ENCODE assay signal across 8 cellular contexts in the genomic region with DNA sequence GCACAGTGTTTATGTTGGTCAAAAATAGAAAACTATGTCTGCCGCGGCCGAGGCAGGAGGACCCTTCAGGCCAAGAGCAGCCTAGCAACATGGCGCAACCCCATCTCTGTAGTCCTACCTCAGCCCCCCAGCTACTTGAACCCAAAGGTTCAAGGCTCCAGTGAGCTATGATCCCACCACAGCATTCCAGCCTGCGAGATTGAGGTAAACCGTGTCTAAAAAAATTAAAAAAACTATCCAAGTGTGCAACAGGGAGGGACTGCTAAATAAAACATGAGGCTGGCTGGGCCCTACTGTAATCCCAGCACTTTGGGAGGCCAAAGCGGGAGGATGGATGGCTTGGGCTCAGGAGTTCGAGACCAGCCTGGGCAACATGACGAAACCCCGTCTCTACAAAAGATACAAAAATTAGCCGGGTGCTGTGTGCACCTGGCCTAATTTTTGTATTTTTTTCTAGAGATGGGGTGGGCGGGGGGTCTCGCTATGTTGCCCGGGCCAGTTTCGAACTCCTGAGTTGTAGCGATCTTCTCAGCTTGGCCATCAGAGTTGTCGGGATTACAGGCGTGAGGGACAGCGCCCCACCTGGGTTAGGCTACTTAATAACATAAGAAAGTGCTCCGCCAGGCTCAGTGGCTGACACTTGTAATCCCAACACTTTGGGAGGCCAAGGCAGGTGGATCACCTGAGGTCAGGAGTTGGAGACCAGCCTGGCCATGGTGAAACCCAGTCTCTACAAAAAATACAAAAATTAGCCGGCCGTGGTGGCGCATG.
A peak's percentile ranks its signal among the peaks of the same experiment; 100 is the strongest.
DNase-seq lines count a peak whose midpoint lies in the region; ATAC-seq and TF ChIP-seq lines count a peak whose summit lies in the region.
"Not testable (repeated sequence)": the region's sequence is repeated elsewhere in the genome, so short reads cannot be mapped to it uniquely, and the experiment has no call there.

No MANE protein-coding gene starts in this region.

- H3K4me2 ChIP-seq in BLaER1 treated with 17β-estradiol and CSF1 and Interleukin-3, amounts not matched to agents 10 nM and 100 nM = peak overlapping the region; percentile 60 to 73 (median 66)
- peak overlapping the region; percentile 80 for H3K4me2 ChIP-seq in IMR-90 (ENCODE audit: low read depth, low read length)

- not testable (repeated sequence) for H4K20me1 ChIP-seq in BLaER1 treated with 17β-estradiol and CSF1 and Interleukin-3, amounts not matched to agents 10 nM and 100 nM; IMR-90 (ENCODE audit: insufficient read depth, low read length)

- H4K91ac ChIP-seq in IMR-90 (ENCODE audit: insufficient read depth, low read depth, low read length) = peak overlapping the region; percentile 79; the same call in 1 of the 2 replicates

- H3K27me3 ChIP-seq in BLaER1 treated with 17β-estradiol and CSF1 and Interleukin-3, amounts not matched to agents 10 nM and 100 nM; IMR-90 (ENCODE audit: control insufficient read depth, insufficient read depth, low read length); kidney epithelial cell (ENCODE audit: control insufficient read depth, insufficient read depth, low read length); neutrophil: not testable (repeated sequence)

- not testable (repeated sequence) for TF ChIP-seq CTCF in IMR-90 (conservative IDR thresholded peaks at IDR 0.05; ENCODE audit: low read depth, low read length); VCaP (conservative IDR thresholded peaks at IDR 0.05); astrocyte of the cerebellum (IDR thresholded peaks at IDR 0.05; ENCODE audit: low read depth, low read length, missing control alignments); epithelial cell of proximal tubule (conservative IDR thresholded peaks at IDR 0.05; ENCODE audit: low read depth, low read length); kidney epithelial cell (IDR thresholded peaks at IDR 0.05; ENCODE audit: insufficient read depth, low read length, poor library complexity, severe bottlenecking); neutrophil (IDR thresholded peaks at IDR 0.05)

- not testable (repeated sequence) for H2AK5ac ChIP-seq in IMR-90 (ENCODE audit: low read depth, low read length)

- intact Hi-C loops in IMR-90 (cut with micrococcal nuclease) = not testable (repeated sequence)

- peak overlapping the region; percentile 81 to 94 (median 87) for H3K27ac ChIP-seq in BLaER1 treated with 17β-estradiol and CSF1 and Interleukin-3, amounts not matched to agents 10 nM and 100 nM
- H3K27ac ChIP-seq in IMR-90 (ENCODE audit: insufficient read depth, low read length) (peak overlapping the region; percentile 97), VCaP (peak overlapping the region; percentile 83), neutrophil (peak overlapping the region; percentile 66), temporal lobe (ENCODE audit: low read depth, low read length) (peak overlapping the region; percentile 94)

- CTCF ChIA-PET in IMR-90 (lab: Yijun Ruan, JAX) = not testable (repeated sequence)

- H3K4me1 ChIP-seq in BLaER1 treated with 17β-estradiol and CSF1 and Interleukin-3, amounts not matched to agents 10 nM and 100 nM; IMR-90 (ENCODE audit: control insufficient read depth, insufficient read depth, low read length); neutrophil (ENCODE audit: control insufficient read depth in 1 of 2, insufficient read depth in 1 of 2, low read depth in 1 of 2, low read length in 1 of 2): not testable (repeated sequence)

- H2BK20ac ChIP-seq in IMR-90 (ENCODE audit: low read depth, low read length) = not testable (repeated sequence)

- peak overlapping the region; percentile 76 for H2AFZ ChIP-seq in IMR-90 (replicated peaks; ENCODE audit: low read length, poor library complexity)

- H3K9ac ChIP-seq in BLaER1 treated with 17β-estradiol and CSF1 and Interleukin-3, amounts not matched to agents 10 nM and 100 nM = peak overlapping the region; percentile 81 to 93 (median 84)
- peak overlapping the region; percentile 95 for H3K9ac ChIP-seq in IMR-90 (ENCODE audit: low read depth, low read length)

- not testable (repeated sequence) for H3K56ac ChIP-seq in IMR-90 (ENCODE audit: extremely low read depth, insufficient read depth, low read length)

- POLR2A ChIA-PET in IMR-90 (lab: Charles Lee; ENCODE audit: unreplicated experiment) = not testable (repeated sequence)

- H3K4ac ChIP-seq in IMR-90 (ENCODE audit: low read depth, low read length) = peak overlapping the region; percentile 64

- DNase-seq in IMR-90; astrocyte of the cerebellum (ENCODE audit: low read depth); epithelial cell of proximal tubule (ENCODE audit: low read depth); kidney epithelial cell (ENCODE audit: low read depth): not testable (repeated sequence)

- 72% methylated on average over 9 of the region's 23 CpGs; no CpG with 5 or more reads in 1 of the 2 experiments for WGBS in IMR-90 (ENCODE audit: extremely low coverage in 2 of 2, insufficient read length in 1 of 2), 2 experiments

- BruUV-seq in IMR-90 (replicated peaks; lab: Mats Ljungman, UMichigan) = not testable (repeated sequence)

- H4K8ac ChIP-seq in IMR-90 (ENCODE audit: low read depth in 2 of 2, low read length in 2 of 2) = peak overlapping the region; percentile 92 to 95; a peak in 3 of 4 replicates

- ATAC-seq in IMR-90 (ENCODE audit: low read depth) = not testable (repeated sequence)

- not testable (repeated sequence) for H2BK15ac ChIP-seq in IMR-90 (ENCODE audit: low read depth, low read length)

- in situ Hi-C loops in IMR-90 (cut with MboI; ENCODE audit: low sequenced_read_pairs); astrocyte of the cerebellum (cut with HindIII; ENCODE audit: low sequenced_read_pairs): not testable (repeated sequence)

- not testable (repeated sequence) for H3K9me1 ChIP-seq in IMR-90 (ENCODE audit: insufficient read depth, low read length)

- not testable (repeated sequence) for TF ChIP-seq RAD21 in IMR-90 (IDR thresholded peaks at IDR 0.05; ENCODE audit: low read length)

- H2BK120ac ChIP-seq in IMR-90 (ENCODE audit: low read depth, low read length) = peak overlapping the region; percentile 40; the same call in 1 of the 2 replicates

- H3K9me3 ChIP-seq in BLaER1 treated with 17β-estradiol and CSF1 and Interleukin-3, amounts not matched to agents 10 nM and 100 nM (replicated peaks in 1 of 11); IMR-90 (ENCODE audit: control insufficient read depth, insufficient read depth, low read length); neutrophil: not testable (repeated sequence)

- H3K23ac ChIP-seq in IMR-90 (ENCODE audit: low read depth, low read length) = 0 out of 2 replicates have a peak overlapping the region, but pooled peaks have one; percentile 38

- not testable (repeated sequence) for TF ChIP-seq POLR2A in IMR-90 (IDR thresholded peaks at IDR 0.05; ENCODE audit: low read depth, low read length)

- not testable (repeated sequence) for H3K79me1 ChIP-seq in IMR-90 (ENCODE audit: low read depth in 1 of 2, low read length in 2 of 2)

- dilution Hi-C loops in IMR-90 (cut with HindIII; ENCODE audit: low sequenced_read_pairs, unreplicated experiment) = not testable (repeated sequence)

- H3K14ac ChIP-seq in IMR-90 (replicated peaks; ENCODE audit: low read depth, low read length) = 0 out of 2 replicates have a peak overlapping the region, but pooled peaks have one; percentile 51

- not testable (repeated sequence) for H2AK9ac ChIP-seq in IMR-90 (replicated peaks; ENCODE audit: low read depth, low read length, poor library complexity)

- peak overlapping the region; percentile 57 for H3K18ac ChIP-seq in IMR-90 (ENCODE audit: low read depth, low read length)

- H3K36me3 ChIP-seq in BLaER1 treated with 17β-estradiol and CSF1 and Interleukin-3, amounts not matched to agents 10 nM and 100 nM; IMR-90 (ENCODE audit: control insufficient read depth, insufficient read depth, low read length); kidney epithelial cell (ENCODE audit: control insufficient read depth, insufficient read depth, low read length); neutrophil: not testable (repeated sequence)

- H2BK5ac ChIP-seq in IMR-90 (ENCODE audit: low read depth, low read length, poor library complexity, severe bottlenecking) = peak overlapping the region; percentile 84

- peak overlapping the region; percentile 97 for H4K5ac ChIP-seq in IMR-90 (ENCODE audit: low read depth, low read length)

- peak overlapping the region; percentile 60 to 86 (median 76) for H3K4me3 ChIP-seq in BLaER1 treated with 17β-estradiol and CSF1 and Interleukin-3, amounts not matched to agents 10 nM and 100 nM
- H3K4me3 ChIP-seq in IMR-90 (ENCODE audit: insufficient read depth, low read depth, low read length) = peak overlapping the region; percentile 99
- H3K4me3 ChIP-seq in astrocyte of the cerebellum (ENCODE audit: low read depth, low read length) = peak overlapping the region; percentile 47
- peak overlapping the region; percentile 61 for H3K4me3 ChIP-seq in epithelial cell of proximal tubule (ENCODE audit: low read depth, low read length)
- H3K4me3 ChIP-seq in kidney epithelial cell (ENCODE audit: low read depth, low read length) = peak overlapping the region; percentile 40
- H3K4me3 ChIP-seq in neutrophil (ENCODE audit: low read depth in 1 of 2, low read length in 1 of 2) = peak overlapping the region; percentile 58 to 62

Comparison
In these comparisons a context has a peak if more than half of its experiments do, and no peak if none do; other contexts are left out.
1. H3K4me3 ChIP-seq: peak in every context shown above with its lines; median percentile 99 in IMR-90; 76 in BLaER1 treated with 17β-estradiol and CSF1 and Interleukin-3, amounts not matched to agents 10 nM and 100 nM; 61 in epithelial cell of proximal tubule; 60 in neutrophil; 47 in astrocyte of the cerebellum; 40 in kidney epithelial cell.